Comparison of ENCODE assay signal across 19 cellular contexts in the genomic region with DNA sequence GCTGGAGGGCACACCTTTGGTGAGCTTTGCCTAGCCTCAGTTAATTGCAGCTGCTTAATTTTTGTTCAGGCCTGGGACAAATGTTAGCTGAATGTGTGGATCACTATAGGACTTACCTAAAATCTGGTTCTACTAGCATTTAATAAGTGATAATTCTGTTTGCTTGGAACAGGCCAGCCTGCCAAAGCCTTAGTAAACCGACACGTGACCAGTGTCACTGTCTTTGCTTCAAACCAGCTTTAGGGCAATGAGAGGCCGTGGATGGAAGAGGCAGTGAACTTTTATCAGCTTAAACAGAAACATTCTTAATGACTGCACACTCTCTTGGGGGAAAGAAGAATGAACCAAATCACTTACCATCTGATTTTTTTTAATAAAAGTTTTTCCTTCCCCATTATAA. TPM values are rescaled to one million over a fixed set of nuclear protein-coding genes. Genes with fewer than 3 reads are reported as not detected.
DNase-seq lines count a peak whose midpoint lies in the region; ATAC-seq, FAIRE-seq and TF ChIP-seq lines count a peak whose summit lies in the region.
"Had no signal": no experiment of that assay in that cellular context is flagged by ENCODE, and none has a peak within 500 bp of the region (broad histone marks: within the 10 kb centered on the region; RNA-seq: fewer than 3 reads in every experiment).

No MANE protein-coding gene starts in this region.

- DNase-seq in heart left ventricle: no peak
- DNase-seq in pancreas: no peak
- DNase-seq in transverse colon: no peak
- no peak for DNase-seq in glutamatergic neuron
- DNase-seq in SW 1271 (lab: John Stamatoyannopoulos, UW): no peak
- no peak for DNase-seq in amygdala (lab: John Stamatoyannopoulos, UW)
- DNase-seq: activated CD4-positive, alpha-beta T cell treated with anti-CD3 and anti-CD28 coated beads, Interleukin-2, amount 50 U/mL, for 48 hours; activated naive CD4-positive, alpha-beta T cell treated with Interleukin-2 at 50 U/mL for 16 hours; activated T-cell treated with anti-CD3 and anti-CD28 coated beads, Interleukin-2, amount 50 U/mL, for 1 hour; CD4-positive, alpha-beta T cell; NCI-H1436; NCI-H526; SHP77; stimulated activated naive B cell treated with anti-CD40 and anti-IgM and Interleukin-4, amounts not matched to agents 10 μg/mL and 1 μg/mL and 100 μg/mL, for 72 hours; WERI-Rb-1 had no signal

- peaks cover 2% of the 10 kb centered on the region for H3K9me3 Mint-ChIP-seq in glutamatergic neuron (ENCODE audit: unreplicated experiment)
- H3K9me3 Mint-ChIP-seq: CD4-positive, alpha-beta T cell; neural progenitor cell had no signal

- H3K27me3 ChIP-seq in heart left ventricle (no peaks in the 10 kb centered on the region), pancreas (no peaks in the 10 kb centered on the region), transverse colon (no peaks in the 10 kb centered on the region)
- H3K27me3 ChIP-seq: neural progenitor cell had no signal

- H3K27ac Mint-ChIP-seq in glutamatergic neuron (ENCODE audit: unreplicated experiment): no peak overlapping the region
- H3K27ac Mint-ChIP-seq: CD4-positive, alpha-beta T cell; stimulated activated naive B cell treated with anti-CD40 and anti-IgM and Interleukin-4, amounts not matched to agents 10 μg/mL and 1 μg/mL and 100 μg/mL, for 72 hours had no signal

- FAIRE-seq in pancreas (lab: Jason Lieb, UNC): no peak
- FAIRE-seq: GM12891, H54 had no signal

- H3K4me1 Mint-ChIP-seq in glutamatergic neuron (ENCODE audit: low read depth, unreplicated experiment): peaks cover 8% of the 10 kb centered on the region
- H3K4me1 Mint-ChIP-seq: stimulated activated naive B cell treated with anti-CD40 and anti-IgM and Interleukin-4, amounts not matched to agents 10 μg/mL and 1 μg/mL and 100 μg/mL, for 72 hours had no signal

- in situ Hi-C loops in transverse colon (cut with MboI; ENCODE audit: low pct_ligation_motif_present in 1 of 4, low pct_unique_long_range_greater_than_20kb in 1 of 4, low sequenced_read_pairs in 3 of 4): no loop called here

- H3K9me3 ChIP-seq in heart left ventricle: peaks cover 0 to 2% (median 0%) of the 10 kb centered on the region in 12 donors
- H3K9me3 ChIP-seq in pancreas: no peaks in the 10 kb centered on the region
- H3K9me3 ChIP-seq in transverse colon: peaks cover 0 to under 1% of the 10 kb centered on the region in 2 donors

- TF ChIP-seq EP300 in transverse colon (IDR thresholded peaks at IDR 0.05; ENCODE audit: low read depth): no peak

- no peak overlapping the region for H3K4me3 Mint-ChIP-seq in glutamatergic neuron (ENCODE audit: unreplicated experiment)
- H3K4me3 Mint-ChIP-seq: CD4-positive, alpha-beta T cell; neural progenitor cell; stimulated activated naive B cell treated with anti-CD40 and anti-IgM and Interleukin-4, amounts not matched to agents 10 μg/mL and 1 μg/mL and 100 μg/mL, for 72 hours had no signal

- H3K36me3 ChIP-seq in heart left ventricle (no peaks in the 10 kb centered on the region), pancreas (no peaks in the 10 kb centered on the region), transverse colon (no peaks in the 10 kb centered on the region)
- H3K36me3 ChIP-seq: neural progenitor cell, WERI-Rb-1 had no signal

- H3K4me1 ChIP-seq in heart left ventricle: peaks cover 10 to 82% (median 44%) of the 10 kb centered on the region in 12 donors
- H3K4me1 ChIP-seq in pancreas: peaks cover 11 to 29% (median 26%) of the 10 kb centered on the region in 3 donors
- peaks cover 11 to 62% (median 34%) of the 10 kb centered on the region in 4 donors for H3K4me1 ChIP-seq in transverse colon

- TF ChIP-seq POLR2A in heart left ventricle (IDR thresholded peaks at IDR 0.05) (no peak), transverse colon (IDR thresholded peaks at IDR 0.05) (no peak)

- peak overlapping the region; percentile 87 for H3K27ac ChIP-seq in VCaP
- peak overlapping the region in 6 of 12 donors; percentile 2 to 98 (median 30) for H3K27ac ChIP-seq in heart left ventricle
- peak overlapping the region in 2 of 4 donors; percentile 5 to 20 for H3K27ac ChIP-seq in pancreas
- H3K27ac ChIP-seq in transverse colon: peak overlapping the region; percentile 76 to 99 (median 98)
- H3K27ac ChIP-seq: neural progenitor cell, WERI-Rb-1 had no signal

- intact Hi-C loops in heart left ventricle (cut with DNase I) (no loop called here), pancreas (cut with DNase I) (no loop called here), transverse colon (cut with DNase I; ENCODE audit: low total_unique reads) (no loop called here)

- ATAC-seq in heart left ventricle (peak; percentile 34 to 66 (median 57)), pancreas (peak in 3 of 4 donors; percentile 29 to 59 (median 53))
- ATAC-seq: stimulated activated naive B cell treated with anti-CD40 and anti-IgM and Interleukin-4, amounts not matched to agents 10 μg/mL and 1 μg/mL and 100 μg/mL, for 72 hours had no signal

- WGBS in heart left ventricle, 4 donors: 30 to 43% (median 36%) methylated on average over 3 of the region's 3 CpGs
- 19 to 26% methylated on average over 3 of the region's 3 CpGs for WGBS in pancreas, 2 donors
- WGBS in transverse colon (ENCODE audit: low coverage in 1 of 2), 2 donors: 61% methylated on average over 3 of the region's 3 CpGs; no CpG with 5 or more reads in 1 of the 2 donors

- peaks cover 9% of the 10 kb centered on the region for H3K36me3 Mint-ChIP-seq in glutamatergic neuron (ENCODE audit: unreplicated experiment)
- H3K36me3 Mint-ChIP-seq: neural progenitor cell; stimulated activated naive B cell treated with anti-CD40 and anti-IgM and Interleukin-4, amounts not matched to agents 10 μg/mL and 1 μg/mL and 100 μg/mL, for 72 hours had no signal

- H3K4me3 ChIP-seq in heart left ventricle (no peak overlapping the region), pancreas (no peak overlapping the region), transverse colon (no peak overlapping the region)
- H3K4me3 ChIP-seq: neural progenitor cell had no signal

- no peak for TF ChIP-seq CTCF in VCaP (conservative IDR thresholded peaks at IDR 0.05)
- no peak for TF ChIP-seq CTCF in heart left ventricle (IDR thresholded peaks at IDR 0.05)
- no peak for TF ChIP-seq CTCF in pancreas (IDR thresholded peaks at IDR 0.05)
- TF ChIP-seq CTCF in transverse colon (IDR thresholded peaks at IDR 0.05): no peak
- no peak for TF ChIP-seq CTCF in glutamatergic neuron (IDR thresholded peaks at IDR 0.05; ENCODE audit: partially characterized antibody, unreplicated experiment)

- peaks cover 5% of the 10 kb centered on the region for H3K27me3 Mint-ChIP-seq in glutamatergic neuron (ENCODE audit: unreplicated experiment)

RNA-seq across cellular contexts. Expression of gene PARVA, which starts 10.8 kb away (rescaled TPM):
- 10 to 100 TPM; 42.1 to 99.2 (median 69.3) TPM for total RNA-seq in heart left ventricle
- polyA plus RNA-seq in heart left ventricle: 10 to 100 TPM; 22.7 to 48.3 TPM
- 10 to 100 TPM; 37.5 to 61.9 (median 47.6) TPM for total RNA-seq in pancreas
- 10 to 100 TPM; 12.4 to 13.5 TPM for polyA plus RNA-seq in pancreas
- 10 to 100 TPM; 34.3 to 82.0 (median 45.1) TPM for total RNA-seq in transverse colon
- total RNA-seq in glutamatergic neuron (ENCODE audit: unreplicated experiment): 15.0 TPM
